In genomic region chr4:37453004-37453360, GRCh38 we compare ENCODE assay signal across 8 cellular contexts.
DNase-seq lines count a peak whose midpoint lies in the region; ATAC-seq and TF ChIP-seq lines count a peak whose summit lies in the region.

No MANE protein-coding gene starts in this region.

- no peak overlapping the region for H4K91ac ChIP-seq in IMR-90 (ENCODE audit: insufficient read depth, low read depth, low read length)

- H3K4ac ChIP-seq in IMR-90 (ENCODE audit: low read depth, low read length), result no peak overlapping the region

- no peak overlapping the region for H3K9ac ChIP-seq in IMR-90 (ENCODE audit: low read depth, low read length)
- peak overlapping the region; percentile 59 for H3K9ac ChIP-seq in NT2/D1 (ENCODE audit: insufficient read length, low read depth)

- no peaks in the 10 kb centered on the region for H3K9me3 Mint-ChIP-seq in activated naive CD8-positive, alpha-beta T cell treated with anti-CD3 and anti-CD28 coated beads for 36 hours
- no peaks in the 10 kb centered on the region for H3K9me3 Mint-ChIP-seq in osteocyte (ENCODE audit: unreplicated experiment)

- H3K9me1 ChIP-seq in IMR-90 (ENCODE audit: insufficient read depth, low read length), result no peaks in the 10 kb centered on the region

- H3K36me3 ChIP-seq in IMR-90 (ENCODE audit: control insufficient read depth, insufficient read depth, low read length), result no peaks in the 10 kb centered on the region
- H3K36me3 ChIP-seq in NT2/D1 (ENCODE audit: insufficient read depth, insufficient read length, low read length), result no peaks in the 10 kb centered on the region
- no peaks in the 10 kb centered on the region for H3K36me3 ChIP-seq in heart left ventricle

- peak; percentile 46 for TF ChIP-seq RAD21 in IMR-90 (IDR thresholded peaks at IDR 0.05; ENCODE audit: low read length)

- H3K4me1 ChIP-seq in IMR-90 (ENCODE audit: control insufficient read depth, insufficient read depth, low read length) (no peaks in the 10 kb centered on the region), NT2/D1 (ENCODE audit: insufficient read depth, insufficient read length) (no peaks in the 10 kb centered on the region), heart left ventricle (peaks cover 0 to 15% (median 6%) of the 10 kb centered on the region in 12 donors)

- WGBS in IMR-90 (ENCODE audit: extremely low coverage in 2 of 2, insufficient read length in 1 of 2), 2 experiments, result no CpG with 5 or more reads among the region's 4 CpGs
- WGBS in heart left ventricle, 4 donors, result 3 to 4% (median 4%) methylated on average over 4 of the region's 4 CpGs

- H3K27ac ChIP-seq in IMR-90 (ENCODE audit: insufficient read depth, low read length) (no peak overlapping the region), heart left ventricle (no peak overlapping the region)

- peaks cover 21% of the 10 kb centered on the region for H3K27me3 ChIP-seq in IMR-90 (ENCODE audit: control insufficient read depth, insufficient read depth, low read length)
- peaks cover 18% of the 10 kb centered on the region for H3K27me3 ChIP-seq in NT2/D1 (ENCODE audit: insufficient read depth, insufficient read length)
- peaks cover 6 to 76% (median 19%) of the 10 kb centered on the region in 9 donors for H3K27me3 ChIP-seq in heart left ventricle

- no peak overlapping the region for H3K23ac ChIP-seq in IMR-90 (ENCODE audit: low read depth, low read length)

- ATAC-seq in GM21381 (IDR thresholded peaks at IDR 0.05; ENCODE audit: unreplicated experiment) (peak; percentile 54), IMR-90 (ENCODE audit: low read depth) (peak; percentile 44; the same call in 1 of the 2 replicates), heart left ventricle (peak; percentile 55 to 85 (median 66))

- H3K9me3 ChIP-seq in IMR-90 (ENCODE audit: control insufficient read depth, insufficient read depth, low read length) (no peaks in the 10 kb centered on the region), NT2/D1 (ENCODE audit: insufficient read depth, low read length) (no peaks in the 10 kb centered on the region), heart left ventricle (no peaks in the 10 kb centered on the region)

- H2AK5ac ChIP-seq in IMR-90 (ENCODE audit: low read depth, low read length), result no peak overlapping the region

- H3K4me1 Mint-ChIP-seq in activated naive CD8-positive, alpha-beta T cell treated with anti-CD3 and anti-CD28 coated beads for 36 hours, result peaks cover 8% of the 10 kb centered on the region
- H3K4me1 Mint-ChIP-seq in osteocyte (ENCODE audit: unreplicated experiment), result peaks cover 11% of the 10 kb centered on the region

- DNase-seq in DMS 273 treated with DMSO at 0.1 percent for 48 hours (lab: John Stamatoyannopoulos, UW), result peak; percentile 65
- DNase-seq in IMR-90, result peak; percentile 48
- peak; percentile 55 for DNase-seq in NT2/D1 (ENCODE audit: low read depth, low spot score)
- DNase-seq in activated naive CD8-positive, alpha-beta T cell treated with anti-CD3 and anti-CD28 coated beads for 36 hours, result peak; percentile 31
- peak in 2 of 5 donors; percentile 9 to 27 for DNase-seq in heart left ventricle
- no peak for DNase-seq in osteocyte (ENCODE audit: extremely low spot score, unreplicated experiment)
- DNase-seq in NK-92 (lab: John Stamatoyannopoulos, UW; ENCODE audit: unreplicated experiment), result no peak

- POLR2A ChIA-PET in IMR-90 (lab: Charles Lee; ENCODE audit: unreplicated experiment), result no interaction called here

- H3K27me3 Mint-ChIP-seq in activated naive CD8-positive, alpha-beta T cell treated with anti-CD3 and anti-CD28 coated beads for 36 hours, result peaks cover 43% of the 10 kb centered on the region
- H3K27me3 Mint-ChIP-seq in osteocyte (ENCODE audit: unreplicated experiment), result peaks cover 64% of the 10 kb centered on the region

- CTCF ChIA-PET in IMR-90 (lab: Yijun Ruan, JAX), result interaction anchor here (1.0 to 1.3 kb wide), 2 partner anchors 80 to 114 kb away, joined by 3 to 4 read pairs; no protein-coding TSS in a partner anchor

- H2BK20ac ChIP-seq in IMR-90 (ENCODE audit: low read depth, low read length), result no peak overlapping the region

- in situ Hi-C loops in IMR-90 (cut with MboI; ENCODE audit: low sequenced_read_pairs), result loop anchor here (10.0 kb wide), 1 partner anchor 112 kb away; no protein-coding TSS in a partner anchor

- dilution Hi-C loops in IMR-90 (cut with HindIII; ENCODE audit: low sequenced_read_pairs, unreplicated experiment), result no loop called here

- H3K4me3 Mint-ChIP-seq in activated naive CD8-positive, alpha-beta T cell treated with anti-CD3 and anti-CD28 coated beads for 36 hours, result peak overlapping the region; percentile 66
- H3K4me3 Mint-ChIP-seq in osteocyte (ENCODE audit: unreplicated experiment), result peak overlapping the region; percentile 68

- H4K8ac ChIP-seq in IMR-90 (ENCODE audit: low read depth in 2 of 2, low read length in 2 of 2), result no peak overlapping the region

- no peak overlapping the region for H2AK9ac ChIP-seq in IMR-90 (replicated peaks; ENCODE audit: low read depth, low read length, poor library complexity)

- H3K36me3 Mint-ChIP-seq in activated naive CD8-positive, alpha-beta T cell treated with anti-CD3 and anti-CD28 coated beads for 36 hours, result no peaks in the 10 kb centered on the region
- no peaks in the 10 kb centered on the region for H3K36me3 Mint-ChIP-seq in osteocyte (ENCODE audit: unreplicated experiment)

- intact Hi-C loops in IMR-90 (cut with micrococcal nuclease), result loop anchor here (1.0 to 10.0 kb wide), 3 partner anchors 113 to 582 kb away; no protein-coding TSS in a partner anchor
- intact Hi-C loops in heart left ventricle (cut with DNase I), result loop anchor here (1.0 to 10.0 kb wide), 5 partner anchors 113 to 342 kb away; no protein-coding TSS in a partner anchor

- TF ChIP-seq CTCF in IMR-90 (conservative IDR thresholded peaks at IDR 0.05; ENCODE audit: low read depth, low read length) (peak; percentile 45), heart left ventricle (IDR thresholded peaks at IDR 0.05) (peak in 11 of 12 donors; percentile 16 to 58 (median 44)), osteocyte (IDR thresholded peaks at IDR 0.05) (peak; percentile 55)

- no peak overlapping the region for H3K27ac Mint-ChIP-seq in activated naive CD8-positive, alpha-beta T cell treated with anti-CD3 and anti-CD28 coated beads for 36 hours
- no peak overlapping the region for H3K27ac Mint-ChIP-seq in osteocyte (ENCODE audit: unreplicated experiment)

- TF ChIP-seq POLR2A in IMR-90 (IDR thresholded peaks at IDR 0.05; ENCODE audit: low read depth, low read length) (no peak), heart left ventricle (IDR thresholded peaks at IDR 0.05) (no peak)

- H2AFZ ChIP-seq in IMR-90 (replicated peaks; ENCODE audit: low read length, poor library complexity), result no peak overlapping the region

- no TSS peak for BruUV-seq in IMR-90 (replicated peaks; lab: Mats Ljungman, UMichigan)

- no peaks in the 10 kb centered on the region for H3K79me1 ChIP-seq in IMR-90 (ENCODE audit: low read depth in 1 of 2, low read length in 2 of 2)

- H3K18ac ChIP-seq in IMR-90 (ENCODE audit: low read depth, low read length), result no peak overlapping the region

- H3K56ac ChIP-seq in IMR-90 (ENCODE audit: extremely low read depth, insufficient read depth, low read length), result no peak overlapping the region

- no peak overlapping the region for H2BK15ac ChIP-seq in IMR-90 (ENCODE audit: low read depth, low read length)

- H2BK120ac ChIP-seq in IMR-90 (ENCODE audit: low read depth, low read length), result no peak overlapping the region

- no peak overlapping the region for H3K4me3 ChIP-seq in IMR-90 (ENCODE audit: insufficient read depth, low read depth, low read length)
- H3K4me3 ChIP-seq in NT2/D1 (ENCODE audit: insufficient read length, low read depth), result peak overlapping the region; percentile 61
- peak overlapping the region in 11 of 12 donors; percentile 31 to 63 (median 48) for H3K4me3 ChIP-seq in heart left ventricle

- no peak overlapping the region for H2BK5ac ChIP-seq in IMR-90 (ENCODE audit: low read depth, low read length, poor library complexity, severe bottlenecking)

- no peaks in the 10 kb centered on the region for H4K20me1 ChIP-seq in IMR-90 (ENCODE audit: insufficient read depth, low read length)

- no peak overlapping the region for H3K4me2 ChIP-seq in IMR-90 (ENCODE audit: low read depth, low read length)

- H4K5ac ChIP-seq in IMR-90 (ENCODE audit: low read depth, low read length), result no peak overlapping the region

- no peak overlapping the region for H3K14ac ChIP-seq in IMR-90 (replicated peaks; ENCODE audit: low read depth, low read length)

TF ChIP-seq in IMR-90, 13 proteins besides CTCF, POLR2A, EP300 and RAD21:
- peak; percentile 87 for TF ChIP-seq MAFK (IDR thresholded peaks at IDR 0.05; ENCODE audit: low read depth, low read length)
- no peak for TF ChIP-seq NFE2L2 (IDR thresholded peaks at IDR 0.05; ENCODE audit: low read depth, low read length)

Comparison
In these comparisons a context has a peak if more than half of its experiments do, and no peak if none do; other contexts are left out.
1. DNase-seq: peak in DMS 273 treated with DMSO at 0.1 percent for 48 hours (single experiment), IMR-90 (single experiment), NT2/D1 (single experiment) and activated naive CD8-positive, alpha-beta T cell treated with anti-CD3 and anti-CD28 coated beads for 36 hours (single experiment); none in osteocyte (single experiment) and NK-92 (single experiment).
2. Peak in every context shown above with its lines, with median percentiles within 50 percentile points of each other: ATAC-seq and CTCF ChIP-seq.